Comparison of ENCODE assay signal across 1 cellular context in genomic region chr22:20469110-20469855, GRCh38.
TF ChIP-seq lines count a peak whose summit lies in the region.

No MANE protein-coding gene starts in this region.

TF ChIP-seq in K562, 482 proteins besides CTCF, POLR2A, EP300 and RAD21 (continues in another document):
- no peak for TF ChIP-seq ZC3H8 (IDR thresholded peaks at IDR 0.05)
- TF ChIP-seq HMGN3 (IDR thresholded peaks at IDR 0.05; ENCODE audit: borderline replicate concordance, extremely low read depth, insufficient read length, low read depth, low read length) = peak; percentile 36
- no peak for TF ChIP-seq CXXC5 (CRISPR knock-in tag; IDR thresholded peaks at IDR 0.05)
- no peak for TF ChIP-seq NFYB (IDR thresholded peaks at IDR 0.05; ENCODE audit: extremely low read depth, insufficient read length)
- TF ChIP-seq CGGBP1 (CRISPR knock-in tag; IDR thresholded peaks at IDR 0.05) = no peak; the same call in 1 of the 2 replicates
- 0 out of 2 replicates have a peak, but pooled peaks have one; percentile 59 for TF ChIP-seq EHMT2 (IDR thresholded peaks at IDR 0.05)
- no peak for TF ChIP-seq ZHX1 (conservative IDR thresholded peaks at IDR 0.05; ENCODE audit: low read length)
- no peak for TF ChIP-seq GTF2E2 (tag; IDR thresholded peaks at IDR 0.05)
- TF ChIP-seq THRA (IDR thresholded peaks at IDR 0.05) = no peak
- TF ChIP-seq TAL1 (IDR thresholded peaks at IDR 0.05) = peak; percentile 47; the same call in 1 of the 2 replicates
- no peak for TF ChIP-seq GTF2A2 (tag; IDR thresholded peaks at IDR 0.05)
- no peak for TF ChIP-seq ZNF77 (CRISPR knock-in tag; IDR thresholded peaks at IDR 0.05)
- peak in 1 of 2 experiments; percentile 68; a peak in 2 of 4 replicates for TF ChIP-seq HDAC1 (IDR thresholded peaks at IDR 0.05)
- peak; percentile 29; the same call in 1 of the 2 replicates for TF ChIP-seq MIER1 (IDR thresholded peaks at IDR 0.05; ENCODE audit: low read depth)
- TF ChIP-seq ZBTB17 (CRISPR knock-in tag; IDR thresholded peaks at IDR 0.05) = no peak
- no peak for TF ChIP-seq ZNF551 (CRISPR knock-in tag; IDR thresholded peaks at IDR 0.05)
- TF ChIP-seq ZNF445 (CRISPR knock-in tag; IDR thresholded peaks at IDR 0.05; ENCODE audit: low read depth) = no peak
- TF ChIP-seq E2F4 (CRISPR knock-in tag; IDR thresholded peaks at IDR 0.05; ENCODE audit: low read depth) = no peak
- no peak for TF ChIP-seq FOXM1 (IDR thresholded peaks at IDR 0.05; ENCODE audit: low read depth)
- no peak for TF ChIP-seq FOXM1 (CRISPR knock-in tag; IDR thresholded peaks at IDR 0.05; ENCODE audit: low read depth)
- TF ChIP-seq ZNF740 (CRISPR knock-in tag; IDR thresholded peaks at IDR 0.05) = no peak
- no peak for TF ChIP-seq ZNF740 (tag; IDR thresholded peaks at IDR 0.05)
- TF ChIP-seq RERE (CRISPR knock-in tag; IDR thresholded peaks at IDR 0.05; ENCODE audit: borderline replicate concordance) = 0 out of 2 replicates have a peak, but pooled peaks have one; percentile 26
- peak; percentile 22; the same call in 1 of the 2 replicates for TF ChIP-seq ZBTB7A (IDR thresholded peaks at IDR 0.05; ENCODE audit: borderline replicate concordance, control insufficient read depth, low read depth, low read length)
- no peak for TF ChIP-seq KLF6 (CRISPR knock-in tag; IDR thresholded peaks at IDR 0.05; ENCODE audit: borderline replicate concordance)
- TF ChIP-seq GATA2 (CRISPR knock-in tag; IDR thresholded peaks at IDR 0.05) = peak; percentile 44; the same call in 1 of the 2 replicates
- TF ChIP-seq RB1 (IDR thresholded peaks at IDR 0.05; ENCODE audit: low read depth) = no peak
- peak; percentile 76 for TF ChIP-seq TCF3 (CRISPR knock-in tag; IDR thresholded peaks at IDR 0.05)
- TF ChIP-seq DIDO1 (tag; IDR thresholded peaks at IDR 0.05; ENCODE audit: low read depth) = no peak
- TF ChIP-seq PKNOX1 (IDR thresholded peaks at IDR 0.05) = peak; percentile 90
- 0 out of 2 replicates have a peak, but pooled peaks have one; percentile 35 for TF ChIP-seq THRB (CRISPR knock-in tag; conservative IDR thresholded peaks at IDR 0.05)
- no peak for TF ChIP-seq SIX5 (IDR thresholded peaks at IDR 0.05; ENCODE audit: borderline replicate concordance in 1 of 2, insufficient read depth in 1 of 2, low read depth in 1 of 2, low read length in 2 of 2)
- TF ChIP-seq ZBTB26 (CRISPR knock-in tag; IDR thresholded peaks at IDR 0.05) = peak; percentile 66; the same call in 1 of the 2 replicates
- TF ChIP-seq ZNF561 (CRISPR knock-in tag; conservative IDR thresholded peaks at IDR 0.05) = no peak
- no peak for TF ChIP-seq TCFL5 (CRISPR knock-in tag; conservative IDR thresholded peaks at IDR 0.05)
- TF ChIP-seq ZNF766 (CRISPR knock-in tag; conservative IDR thresholded peaks at IDR 0.05) = no peak
- TF ChIP-seq NCOA4 (IDR thresholded peaks at IDR 0.05; ENCODE audit: partially characterized antibody) = peak; percentile 61
- TF ChIP-seq STAT5A (IDR thresholded peaks at IDR 0.05; ENCODE audit: borderline replicate concordance, low read length) = no peak
- peak; percentile 44; the same call in 1 of the 2 replicates for TF ChIP-seq ARID3B (CRISPR knock-in tag; IDR thresholded peaks at IDR 0.05; ENCODE audit: borderline replicate concordance)
- TF ChIP-seq ZNF311 (CRISPR knock-in tag; IDR thresholded peaks at IDR 0.05) = no peak
- peak in 1 of 2 experiments; percentile 64; a peak in 2 of 4 replicates for TF ChIP-seq ARNT (IDR thresholded peaks at IDR 0.05)
- TF ChIP-seq HMG20A (CRISPR knock-in tag; conservative IDR thresholded peaks at IDR 0.05) = no peak
- peak; percentile 27; the same call in 1 of the 2 replicates for TF ChIP-seq MAX (CRISPR knock-in tag; IDR thresholded peaks at IDR 0.05)
- no peak for TF ChIP-seq FOXK1 (CRISPR knock-in tag; IDR thresholded peaks at IDR 0.05; ENCODE audit: borderline replicate concordance)
- no peak for TF ChIP-seq SETDB1 (IDR thresholded peaks at IDR 0.05; ENCODE audit: low read length)
- peak; percentile 89 for TF ChIP-seq ELF4 (CRISPR knock-in tag; IDR thresholded peaks at IDR 0.05)
- peak; percentile 42; the same call in 1 of the 2 replicates for TF ChIP-seq DPF2 (IDR thresholded peaks at IDR 0.05)
- no peak for TF ChIP-seq SNIP1 (IDR thresholded peaks at IDR 0.05; ENCODE audit: low read depth)
- no peak for TF ChIP-seq PPARD (CRISPR knock-in tag; IDR thresholded peaks at IDR 0.05)
- no peak for TF ChIP-seq RBM17 (IDR thresholded peaks at IDR 0.05; ENCODE audit: borderline replicate concordance, low read depth, low read length)
- 0 out of 2 replicates have a peak, but pooled peaks have one; percentile 61 for TF ChIP-seq LARP7 (IDR thresholded peaks at IDR 0.05)
